ENCODE assay signal across 1 cellular context in the genomic region with DNA sequence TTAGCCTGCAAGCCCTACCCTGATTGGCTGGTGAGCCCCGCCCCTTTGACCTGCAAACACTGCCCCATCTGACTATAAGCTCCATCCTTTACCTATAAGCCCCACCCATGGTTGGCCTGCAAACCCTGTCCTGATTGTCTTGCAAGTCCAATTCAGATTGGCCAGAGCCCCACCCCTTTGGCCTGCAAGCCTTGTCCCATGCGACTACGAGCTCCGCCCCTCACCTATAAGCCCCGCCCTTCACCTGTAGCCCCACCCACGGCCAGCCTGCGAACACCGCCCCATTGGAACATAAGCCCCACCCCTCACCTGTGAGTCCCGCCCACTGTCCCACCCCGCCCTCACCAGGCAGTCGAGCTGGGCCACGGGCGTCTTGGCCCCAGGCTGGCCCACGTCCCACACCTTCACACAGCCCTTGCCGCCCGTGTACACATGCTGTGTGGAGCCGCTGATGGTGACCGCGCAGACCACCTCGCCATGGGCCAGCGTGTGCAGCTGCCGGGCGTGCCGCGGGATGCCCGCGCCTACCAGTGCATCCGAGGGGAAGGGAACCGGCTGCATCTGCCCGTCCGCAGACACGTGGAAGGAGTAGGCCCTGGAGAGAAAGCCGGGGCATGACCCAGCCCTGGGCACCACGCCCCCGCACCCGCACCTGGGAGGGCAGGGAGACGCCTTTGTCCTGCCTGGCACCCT.
TF ChIP-seq lines count a peak whose summit lies in the region.

No MANE protein-coding gene starts in this region.

TF ChIP-seq in GM23338, 12 proteins besides CTCF, POLR2A, EP300 and RAD21:
- TF ChIP-seq, protein P1, sequence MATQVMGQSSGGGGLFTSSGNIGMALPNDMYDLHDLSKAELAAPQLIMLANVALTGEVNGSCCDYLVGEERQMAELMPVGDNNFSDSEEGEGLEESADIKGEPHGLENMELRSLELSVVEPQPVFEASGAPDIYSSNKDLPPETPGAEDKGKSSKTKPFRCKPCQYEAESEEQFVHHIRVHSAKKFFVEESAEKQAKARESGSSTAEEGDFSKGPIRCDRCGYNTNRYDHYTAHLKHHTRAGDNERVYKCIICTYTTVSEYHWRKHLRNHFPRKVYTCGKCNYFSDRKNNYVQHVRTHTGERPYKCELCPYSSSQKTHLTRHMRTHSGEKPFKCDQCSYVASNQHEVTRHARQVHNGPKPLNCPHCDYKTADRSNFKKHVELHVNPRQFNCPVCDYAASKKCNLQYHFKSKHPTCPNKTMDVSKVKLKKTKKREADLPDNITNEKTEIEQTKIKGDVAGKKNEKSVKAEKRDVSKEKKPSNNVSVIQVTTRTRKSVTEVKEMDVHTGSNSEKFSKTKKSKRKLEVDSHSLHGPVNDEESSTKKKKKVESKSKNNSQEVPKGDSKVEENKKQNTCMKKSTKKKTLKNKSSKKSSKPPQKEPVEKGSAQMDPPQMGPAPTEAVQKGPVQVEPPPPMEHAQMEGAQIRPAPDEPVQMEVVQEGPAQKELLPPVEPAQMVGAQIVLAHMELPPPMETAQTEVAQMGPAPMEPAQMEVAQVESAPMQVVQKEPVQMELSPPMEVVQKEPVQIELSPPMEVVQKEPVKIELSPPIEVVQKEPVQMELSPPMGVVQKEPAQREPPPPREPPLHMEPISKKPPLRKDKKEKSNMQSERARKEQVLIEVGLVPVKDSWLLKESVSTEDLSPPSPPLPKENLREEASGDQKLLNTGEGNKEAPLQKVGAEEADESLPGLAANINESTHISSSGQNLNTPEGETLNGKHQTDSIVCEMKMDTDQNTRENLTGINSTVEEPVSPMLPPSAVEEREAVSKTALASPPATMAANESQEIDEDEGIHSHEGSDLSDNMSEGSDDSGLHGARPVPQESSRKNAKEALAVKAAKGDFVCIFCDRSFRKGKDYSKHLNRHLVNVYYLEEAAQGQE (IDR thresholded peaks at IDR 0.05; ENCODE audit: unreplicated experiment), result no peak
- TF ChIP-seq ZNF114 (CRISPR knock-in tag; IDR thresholded peaks at IDR 0.05) (no peak), EZH2 (IDR thresholded peaks at IDR 0.05; ENCODE audit: low read depth, unreplicated experiment) (no peak), EZH2phosphoT487 (IDR thresholded peaks at IDR 0.05; ENCODE audit: unreplicated experiment) (no peak), STAT1 (IDR thresholded peaks at IDR 0.05; ENCODE audit: unreplicated experiment) (no peak), ZNF462 (CRISPR knock-in tag; IDR thresholded peaks at IDR 0.05) (no peak), CREB1 (CRISPR knock-in tag; IDR thresholded peaks at IDR 0.05; ENCODE audit: low read depth) (no peak), POLR2AphosphoS5 (IDR thresholded peaks at IDR 0.05; ENCODE audit: low read depth) (no peak), NANOG (IDR thresholded peaks at IDR 0.05; ENCODE audit: borderline replicate concordance) (no peak), ZNF331 (CRISPR knock-in tag; IDR thresholded peaks at IDR 0.05; ENCODE audit: low read depth) (no peak), JUNB (IDR thresholded peaks at IDR 0.05; ENCODE audit: unreplicated experiment) (no peak)
- TF ChIP-seq, protein P2, sequence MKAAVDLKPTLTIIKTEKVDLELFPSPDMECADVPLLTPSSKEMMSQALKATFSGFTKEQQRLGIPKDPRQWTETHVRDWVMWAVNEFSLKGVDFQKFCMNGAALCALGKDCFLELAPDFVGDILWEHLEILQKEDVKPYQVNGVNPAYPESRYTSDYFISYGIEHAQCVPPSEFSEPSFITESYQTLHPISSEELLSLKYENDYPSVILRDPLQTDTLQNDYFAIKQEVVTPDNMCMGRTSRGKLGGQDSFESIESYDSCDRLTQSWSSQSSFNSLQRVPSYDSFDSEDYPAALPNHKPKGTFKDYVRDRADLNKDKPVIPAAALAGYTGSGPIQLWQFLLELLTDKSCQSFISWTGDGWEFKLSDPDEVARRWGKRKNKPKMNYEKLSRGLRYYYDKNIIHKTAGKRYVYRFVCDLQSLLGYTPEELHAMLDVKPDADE (IDR thresholded peaks at IDR 0.05), result no peak
TF ChIP-seq in GM23338: peak in this region for 0.
